Comparison of ENCODE assay signal across 9 cellular contexts in genomic region chr15:43376017-43376705, GRCh38. TPM values are rescaled to one million over a fixed set of nuclear protein-coding genes. Genes with fewer than 3 reads are reported as not detected.
A peak's percentile ranks its signal among the peaks of the same experiment; 100 is the strongest.
DNase-seq lines count a peak whose midpoint lies in the region; ATAC-seq, FAIRE-seq and TF ChIP-seq lines count a peak whose summit lies in the region.
"Had no signal": no experiment of that assay in that cellular context is flagged by ENCODE, and none has a peak within 500 bp of the region (broad histone marks: within the 10 kb centered on the region; RNA-seq: fewer than 3 reads in every experiment).

No MANE protein-coding gene starts in this region.

- TF ChIP-seq CTCF in ascending aorta (IDR thresholded peaks at IDR 0.05) (peak in 2 of 3 experiments; percentile 50 to 55), thoracic aorta (IDR thresholded peaks at IDR 0.05) (peak; percentile 58)

- no peak for ATAC-seq in thoracic aorta (ENCODE audit: insufficient number of reproducible peaks, low FRiP score, low read depth)

- H3K36me3 ChIP-seq in ascending aorta (peaks cover 6 to 17% of the 10 kb centered on the region in 2 donors), thoracic aorta (no peaks in the 10 kb centered on the region)

- peak; percentile 93 for FAIRE-seq in GM12891 (lab: Jason Lieb, UNC)
- no peak for FAIRE-seq in RCC 7860 (lab: Jason Lieb, UNC)

- H3K27ac ChIP-seq in ascending aorta (no peak overlapping the region), thoracic aorta (no peak overlapping the region)

- intact Hi-C loops in ascending aorta (cut with DNase I): no loop called here

- H3K9me3 ChIP-seq in ascending aorta (no peaks in the 10 kb centered on the region), thoracic aorta (no peaks in the 10 kb centered on the region)

- DNase-seq in AG20443 (ENCODE audit: low spot score): peak; percentile 48
- peak; percentile 26 for DNase-seq in GM12891 (ENCODE audit: insufficient read length, low spot score)
- peak; percentile 42 for DNase-seq in OCI-M1 (lab: John Stamatoyannopoulos, UW)
- DNase-seq in ascending aorta (ENCODE audit: low spot score in 2 of 2): no peak
- DNase-seq in left kidney (ENCODE audit: low read depth, low spot score): peak; percentile 37
- DNase-seq in thoracic aorta (ENCODE audit: low spot score): no peak
- no peak for DNase-seq in RCC 7860 (ENCODE audit: low spot score)
- DNase-seq in NCI-H1105 (lab: John Stamatoyannopoulos, UW): no peak

- no peaks in the 10 kb centered on the region for H3K27me3 ChIP-seq in ascending aorta
- H3K27me3 ChIP-seq in thoracic aorta (replicated peaks; ENCODE audit: insufficient read depth): no peaks in the 10 kb centered on the region

- H3K4me1 ChIP-seq in ascending aorta (peaks cover 0 to 3% of the 10 kb centered on the region in 2 donors), thoracic aorta (ENCODE audit: control insufficient read depth in 1 of 2, low read depth in 2 of 2) (peaks cover 6 to 14% of the 10 kb centered on the region in 2 donors)

- no peak for TF ChIP-seq POLR2A in GM12891 (IDR thresholded peaks at IDR 0.05; ENCODE audit: low read depth, low read length)

- no peak overlapping the region for H3K4me3 ChIP-seq in ascending aorta
- no peak overlapping the region for H3K4me3 ChIP-seq in thoracic aorta
- H3K4me3 ChIP-seq: lung had no signal

TF ChIP-seq in GM12891, 5 proteins besides CTCF, POLR2A, EP300 and RAD21:
- TF ChIP-seq POU2F2 (IDR thresholded peaks at IDR 0.05; ENCODE audit: low read depth, low read length): no peak
- no peak for TF ChIP-seq SPI1 (IDR thresholded peaks at IDR 0.05; ENCODE audit: low read depth, low read length)
- no peak for TF ChIP-seq TAF1 (IDR thresholded peaks at IDR 0.05; ENCODE audit: low read depth, low read length)
- TF ChIP-seq POLR2AphosphoS5 (IDR thresholded peaks at IDR 0.05; ENCODE audit: low read depth, low read length): no peak
- TF ChIP-seq PAX5 (IDR thresholded peaks at IDR 0.05; ENCODE audit: insufficient read depth, low read length, severe bottlenecking): no peak
TF ChIP-seq in GM12891: peak in this region for 0.

RNA-seq across cellular contexts. Expression of gene TUBGCP4, which starts 5.3 kb away (rescaled TPM):
- 10.0 TPM for polyA plus RNA-seq in GM12891 (2012; ENCODE audit: low read depth, missing spikeins)
- total RNA-seq in ascending aorta (13.4 TPM), thoracic aorta (10 to 100 TPM; 18.8 to 36.0 TPM)

RNA-seq across cellular contexts. Expression of gene ZSCAN29, which starts 5.3 kb away (rescaled TPM):
- 7.2 TPM for polyA plus RNA-seq in GM12891 (2012; ENCODE audit: low read depth, missing spikeins)
- total RNA-seq in ascending aorta (7.8 TPM), thoracic aorta (10 to 100 TPM; 13.9 to 19.1 TPM)

RNA-seq across cellular contexts. Expression of gene LCMT2, which starts 45.8 kb away (rescaled TPM):
- polyA plus RNA-seq in GM12891 (2012; ENCODE audit: low read depth, missing spikeins): 3.4 TPM
- 1.2 TPM for total RNA-seq in ascending aorta
- 1 to 10 TPM; 5.3 to 7.7 TPM for total RNA-seq in thoracic aorta

Comparison
In these comparisons a context has a peak if more than half of its experiments do, and no peak if none do; other contexts are left out.
1. DNase-seq: peak in AG20443 (single experiment), GM12891 (single experiment), OCI-M1 (single experiment) and left kidney (single experiment); none in ascending aorta (0 of 2), thoracic aorta (single experiment), RCC 7860 (single experiment) and NCI-H1105 (single experiment).